19 cellular contexts compared by ENCODE assay signal in genomic region chr22:37926358-37926757, GRCh38. TPM values are rescaled to one million over a fixed set of nuclear protein-coding genes. Genes with fewer than 3 reads are reported as not detected.
DNase-seq lines count a peak whose midpoint lies in the region; ATAC-seq, FAIRE-seq and TF ChIP-seq lines count a peak whose summit lies in the region.
"Had no signal": no experiment of that assay in that cellular context is flagged by ENCODE, and none has a peak within 500 bp of the region (broad histone marks: within the 10 kb centered on the region; RNA-seq: fewer than 3 reads in every experiment).

No MANE protein-coding gene starts in this region.

- no TSS peak for BruUV-seq in GM12878 (replicated peaks; lab: Mats Ljungman, UMichigan)

- POLR2A ChIA-PET in GM12878 (lab: Charles Lee) = interaction anchor here (0.6 kb wide), 1 partner anchor 338 kb away, joined by 4 read pairs; no protein-coding TSS in a partner anchor

- no peak overlapping the region for H2AFZ ChIP-seq in GM12878 (ENCODE audit: control insufficient read depth, low read depth, low read length)
- H2AFZ ChIP-seq: GM23248 had no signal

- 0 out of 2 replicates have a peak, but pooled peaks cover 3% of the 10 kb centered on the region for H3K4me1 ChIP-seq in GM12878 (ENCODE audit: control insufficient read depth, insufficient read depth, low read length)
- peaks cover 0 to 48% (median 4%) of the 10 kb centered on the region in 3 donors for H3K4me1 ChIP-seq in gastroesophageal sphincter
- H3K4me1 ChIP-seq in rectal smooth muscle tissue (ENCODE audit: control insufficient read depth, insufficient read depth, low read length) = no peaks in the 10 kb centered on the region
- no peaks in the 10 kb centered on the region for H3K4me1 ChIP-seq in kidney (ENCODE audit: control insufficient read depth in 1 of 2, insufficient read depth in 1 of 2, low read depth in 1 of 2, low read length in 2 of 2)
- H3K4me1 ChIP-seq: A549, BE2C, Caco-2 had no signal

- H3K9me3 ChIP-seq in GM12878 (replicated peaks; ENCODE audit: control insufficient read depth, insufficient read depth, low read length) (no peaks in the 10 kb centered on the region), gastroesophageal sphincter (no peaks in the 10 kb centered on the region), kidney (ENCODE audit: control insufficient read depth in 1 of 2, low read length in 2 of 2) (no peaks in the 10 kb centered on the region)
- H3K9me3 ChIP-seq: A549, BE2C, Caco-2 had no signal

- DNase-seq in GM12878 (ENCODE audit: low read depth, low spot score) (no peak), NCI-H446 (lab: John Stamatoyannopoulos, UW) (no peak), kidney (no peak), hypothalamus (lab: John Stamatoyannopoulos, UW) (no peak)
- DNase-seq in T-helper 2 cell treated with Interferon-gamma antibody and Interleukin-4, amounts not matched to agents 5 μg/mL and 100 μg/mL, for 36 hours (ENCODE audit: low spot score) = no peak
- DNase-seq: BE2C; Caco-2; CD8-positive, alpha-beta memory T cell; DMS53; GF-D8; GM23248 had no signal

- H3K27me3 ChIP-seq in GM12878 (replicated peaks in 1 of 2; ENCODE audit: control insufficient read depth in 2 of 2, insufficient read depth in 2 of 2, low read length in 1 of 2) (no peaks in the 10 kb centered on the region), gastroesophageal sphincter (no peaks in the 10 kb centered on the region), rectal smooth muscle tissue (ENCODE audit: control insufficient read depth, insufficient read depth, low read length) (no peaks in the 10 kb centered on the region)
- H3K27me3 ChIP-seq: BE2C had no signal

- RAD21 ChIA-PET in GM12878 (lab: Charles Lee; ENCODE audit: unreplicated experiment) = no interaction called here

- WGBS in GM12878 (ENCODE audit: insufficient coverage, insufficient replicate concordance, low lambda C conversion rate, missing lambda C conversion rate) = 97% methylated on average over 7 of the region's 7 CpGs
- no CpG with 5 or more reads among the region's 7 CpGs for WGBS in gastroesophageal sphincter (ENCODE audit: low coverage in 1 of 2), 2 donors

- CTCF ChIA-PET in GM12878 (lab: Yijun Ruan, JAX) = interaction anchor here (0.6 kb wide), 2 partner anchors 48 to 738 kb away, joined by 3 read pairs; no protein-coding TSS in a partner anchor

- no peak overlapping the region for H3K4me3 Mint-ChIP-seq in T-helper 2 cell treated with Interferon-gamma antibody and Interleukin-4, amounts not matched to agents 5 μg/mL and 100 μg/mL, for 36 hours
- H3K4me3 Mint-ChIP-seq: CD8-positive, alpha-beta memory T cell had no signal

- peaks cover 15% of the 10 kb centered on the region for H3K36me3 Mint-ChIP-seq in T-helper 2 cell treated with Interferon-gamma antibody and Interleukin-4, amounts not matched to agents 5 μg/mL and 100 μg/mL, for 36 hours (ENCODE audit: low read depth)

- H3K9ac ChIP-seq in GM12878 (ENCODE audit: control insufficient read depth, insufficient read depth, low read length) (no peak overlapping the region), rectal smooth muscle tissue (ENCODE audit: low read length) (no peak overlapping the region), kidney (ENCODE audit: low read length in 2 of 2) (no peak overlapping the region)
- H3K9ac ChIP-seq: GM23248 had no signal

- H3K4me1 Mint-ChIP-seq in T-helper 2 cell treated with Interferon-gamma antibody and Interleukin-4, amounts not matched to agents 5 μg/mL and 100 μg/mL, for 36 hours (ENCODE audit: low read depth) = no peaks in the 10 kb centered on the region

- H3K36me3 ChIP-seq in GM12878 (ENCODE audit: control insufficient read depth in 2 of 2, insufficient read depth in 2 of 2, low read length in 1 of 2) = peaks cover 3 to 6% of the 10 kb centered on the region in 2 experiments; a peak in 3 of 4 replicates
- peaks cover 0 to 98% of the 10 kb centered on the region in 2 donors for H3K36me3 ChIP-seq in gastroesophageal sphincter
- H3K36me3 ChIP-seq in rectal smooth muscle tissue (ENCODE audit: control insufficient read depth, insufficient read depth, low read length) = peaks cover 47% of the 10 kb centered on the region
- peaks cover 8 to 9% of the 10 kb centered on the region in 2 donors for H3K36me3 ChIP-seq in kidney (ENCODE audit: control insufficient read depth in 1 of 2, insufficient read depth in 2 of 2, low read length in 2 of 2)

- no peak for ATAC-seq in GM12878
- no peak for ATAC-seq in gastroesophageal sphincter
- ATAC-seq: A549, HCT116, HepG2 had no signal

- no peaks in the 10 kb centered on the region for H3K27me3 Mint-ChIP-seq in T-helper 2 cell treated with Interferon-gamma antibody and Interleukin-4, amounts not matched to agents 5 μg/mL and 100 μg/mL, for 36 hours (ENCODE audit: low read depth)
- H3K27me3 Mint-ChIP-seq: CD8-positive, alpha-beta memory T cell had no signal

- H3K27ac Mint-ChIP-seq in T-helper 2 cell treated with Interferon-gamma antibody and Interleukin-4, amounts not matched to agents 5 μg/mL and 100 μg/mL, for 36 hours = no peak overlapping the region
- H3K27ac Mint-ChIP-seq: CD8-positive, alpha-beta memory T cell had no signal

- H4K20me1 ChIP-seq in GM12878 (ENCODE audit: control insufficient read depth, insufficient read depth) = no peaks in the 10 kb centered on the region

- SMC1A ChIA-PET in GM12878 (lab: Charles Lee; ENCODE audit: uncharacterized antibody, unreplicated experiment) = no interaction called here

- no peaks in the 10 kb centered on the region for H3K79me2 ChIP-seq in GM12878 (ENCODE audit: control insufficient read depth, insufficient read depth, low read length)

- intact Hi-C loops in GM12878 (cut with micrococcal nuclease; ENCODE audit: unreplicated experiment) = no loop called here
- intact Hi-C loops in kidney (cut with DNase I) = no loop called here

- H3K27ac ChIP-seq in GM12878 (ENCODE audit: control insufficient read depth, insufficient read depth) = no peak overlapping the region
- H3K27ac ChIP-seq in gastroesophageal sphincter = peak overlapping the region in 3 of 4 donors; percentile 51 to 78 (median 54)
- peak overlapping the region; percentile 24 for H3K27ac ChIP-seq in rectal smooth muscle tissue (ENCODE audit: low read depth, low read length)
- H3K27ac ChIP-seq in kidney (ENCODE audit: low read depth in 2 of 2, low read length in 2 of 2) = no peak overlapping the region
- H3K27ac ChIP-seq: A549, GM23248 had no signal

- H3K9me3 Mint-ChIP-seq in T-helper 2 cell treated with Interferon-gamma antibody and Interleukin-4, amounts not matched to agents 5 μg/mL and 100 μg/mL, for 36 hours = no peaks in the 10 kb centered on the region
- H3K9me3 Mint-ChIP-seq: CD8-positive, alpha-beta memory T cell had no signal

- FAIRE-seq in GM12878 (lab: Jason Lieb, UNC) (no peak), kidney (lab: Jason Lieb, UNC) (no peak)
- FAIRE-seq: A549, H54, HepG2, HTR-8/SVneo had no signal

- TF ChIP-seq EP300 in GM12878 (IDR thresholded peaks at IDR 0.05; ENCODE audit: borderline replicate concordance in 1 of 2, control insufficient read depth in 1 of 2, low read depth in 2 of 2, low read length in 2 of 2) = no peak
- no peak for TF ChIP-seq EP300 in gastroesophageal sphincter (IDR thresholded peaks at IDR 0.05)

- H3K4me3 ChIP-seq in GM12878 = no peak overlapping the region
- H3K4me3 ChIP-seq in gastroesophageal sphincter = no peak overlapping the region
- H3K4me3 ChIP-seq in rectal smooth muscle tissue (ENCODE audit: low read length) = no peak overlapping the region
- H3K4me3 ChIP-seq in kidney (ENCODE audit: low read length in 2 of 2) = no peak overlapping the region
- H3K4me3 ChIP-seq: A549, GM23248 had no signal

- no peak overlapping the region for H3K4me2 ChIP-seq in GM12878 (ENCODE audit: control insufficient read depth, insufficient read depth)
- H3K4me2 ChIP-seq: A549 had no signal

- in situ Hi-C loops in GM12878 (cut with MboI) = no loop called here

- TF ChIP-seq POLR2A in GM12878 (IDR thresholded peaks at IDR 0.05; ENCODE audit: low read depth, low read length) = no peak
- no peak for TF ChIP-seq POLR2A in gastroesophageal sphincter (IDR thresholded peaks at IDR 0.05)

- TF ChIP-seq CTCF in GM12878 (IDR thresholded peaks at IDR 0.05 in 2 of 3, conservative IDR thresholded peaks at IDR 0.05 in 1 of 3; ENCODE audit: control insufficient read depth in 2 of 3, extremely low read depth in 1 of 3, insufficient read depth in 1 of 3, low read depth in 3 of 3, low read length in 3 of 3) (no peak), gastroesophageal sphincter (IDR thresholded peaks at IDR 0.05) (no peak), kidney (IDR thresholded peaks at IDR 0.05; ENCODE audit: borderline replicate concordance, extremely low read depth, insufficient read depth) (no peak)

- TF ChIP-seq RAD21 in GM12878 (IDR thresholded peaks at IDR 0.05; ENCODE audit: insufficient read depth, low read depth, low read length) = no peak

RNA-seq across cellular contexts. Expression of gene MICALL1, which starts 20.3 kb away (rescaled TPM):
- 17.2 and 20.1 TPM in 2 replicates for total RNA-seq in GM12878 (2013; cell fraction: nucleolus; rRNA removed)
- total RNA-seq in GM12878 (2014; rRNA removed) (11.6 and 15.0 TPM in 2 replicates), GM12878 (2014; rRNA removed; fragmentation: Illumina TruSeq; extraction: Trizol) (8.6 and 8.8 TPM in 2 replicates), GM12878 (2021) (26.0 and 30.7 TPM in 2 replicates), gastroesophageal sphincter (100 to 1,000 TPM in 1 of 4 donors, 10 to 100 TPM in 3; 46.9 to 132 (median 48.1) TPM), kidney (30.9 TPM)
- polyA plus RNA-seq in GM12878 (2011; ENCODE audit: low read depth) = 4.6 TPM
- polyA plus RNA-seq in GM12878 (2011; rRNA removed) (3.4 and 6.3 TPM in 2 replicates), GM12878 (2014; fragmentation: Illumina TruSeq; extraction: Trizol) (7.7 and 12.5 TPM in 2 replicates), GM12878 (2014; fragmentation: Nextera tagmentation; extraction: Ambion mirVana) (1 to 10 TPM in 1 of 2 experiments, under 1 TPM in 1; 0.72 to 2.0 TPM), GM12878 (2014; rRNA removed) (12.2 and 15.8 TPM in 2 replicates), GM12878 (2016; fragmentation: Nextera tagmentation; extraction: Ambion mirVana) (1 to 10 TPM; 2.5 to 6.9 TPM), kidney (ENCODE audit: insufficient read depth, low read depth, low replicate concordance) (9.6 TPM)
- polyA plus RNA-seq in GM12878 (2011; cell fraction: cytosol; rRNA removed) = 9.6 and 12.2 TPM in 2 replicates
- 12.7 and 20.2 TPM in 2 replicates for polyA plus RNA-seq in GM12878 (2011; cell fraction: nucleus; rRNA removed)
- 6.8 and 9.8 TPM in 2 replicates for polyA plus RNA-seq in GM12878 (2012)
- 8.4 and 21.8 TPM in 2 replicates for polyA minus RNA-seq in GM12878 (2011; rRNA and poly(A)+ RNA removed)
- 11.4 and 12.1 TPM in 2 replicates for polyA minus RNA-seq in GM12878 (2011; cell fraction: cytosol; rRNA and poly(A)+ RNA removed)
- polyA minus RNA-seq in GM12878 (2011; cell fraction: nucleus; rRNA and poly(A)+ RNA removed) = 5.7 and 12.5 TPM in 2 replicates

RNA-seq across cellular contexts. Expression of gene C22orf23, which starts 27.0 kb away (rescaled TPM):
- total RNA-seq in GM12878 (2013; cell fraction: nucleolus; rRNA removed) = not detected in 2 replicates
- total RNA-seq in GM12878 (2014; rRNA removed) (0.11 TPM in 1 of 2 replicates, not detected in the other), GM12878 (2014; rRNA removed; fragmentation: Illumina TruSeq; extraction: Trizol) (0.14 TPM in 1 of 2 replicates, not detected in the other), GM12878 (2021) (not detected in 2 replicates), gastroesophageal sphincter (under 1 TPM in 2 of 4 donors, not detected in 2; 0.31 to 0.40 TPM), kidney (0.57 TPM)
- polyA plus RNA-seq in GM12878 (2011; ENCODE audit: low read depth) = not detected
- polyA plus RNA-seq in GM12878 (2011; rRNA removed) (0.10 and 0.17 TPM in 2 replicates), GM12878 (2014; fragmentation: Illumina TruSeq; extraction: Trizol) (0.04 TPM in 1 of 2 replicates, not detected in the other), GM12878 (2014; fragmentation: Nextera tagmentation; extraction: Ambion mirVana) (not detected), GM12878 (2014; rRNA removed) (0.11 TPM in 1 of 2 replicates, not detected in the other), GM12878 (2016; fragmentation: Nextera tagmentation; extraction: Ambion mirVana) (under 1 TPM; 0.11 to 0.38 TPM), kidney (ENCODE audit: insufficient read depth, low read depth, low replicate concordance) (1.0 TPM)
- polyA plus RNA-seq in GM12878 (2011; cell fraction: cytosol; rRNA removed) = 0.06 and 0.10 TPM in 2 replicates
- 0.07 and 0.21 TPM in 2 replicates for polyA plus RNA-seq in GM12878 (2011; cell fraction: nucleus; rRNA removed)
- polyA plus RNA-seq in GM12878 (2012) = 0.18 and 0.24 TPM in 2 replicates
- polyA minus RNA-seq in GM12878 (2011; rRNA and poly(A)+ RNA removed) = not detected in 2 replicates
- polyA minus RNA-seq in GM12878 (2011; cell fraction: cytosol; rRNA and poly(A)+ RNA removed) = not detected in 2 replicates
- 0.24 TPM in 1 of 2 replicates, not detected in the other for polyA minus RNA-seq in GM12878 (2011; cell fraction: nucleus; rRNA and poly(A)+ RNA removed)
- total RNA-seq: Caco-2 had no signal
- polyA plus RNA-seq: CD8-positive, alpha-beta memory T cell had no signal

RNA-seq across cellular contexts. Expression of gene POLR2F, which starts 27.1 kb away (rescaled TPM):
- total RNA-seq in GM12878 (2013; cell fraction: nucleolus; rRNA removed) = 33.4 and 34.0 TPM in 2 replicates
- total RNA-seq in GM12878 (2014; rRNA removed) (71.9 and 93.2 TPM in 2 replicates), GM12878 (2014; rRNA removed; fragmentation: Illumina TruSeq; extraction: Trizol) (70.3 and 78.3 TPM in 2 replicates), GM12878 (2021) (86.8 and 86.9 TPM in 2 replicates), gastroesophageal sphincter (10 to 100 TPM; 41.4 to 79.5 (median 72.0) TPM), kidney (57.9 TPM)
- 24.3 TPM for polyA plus RNA-seq in GM12878 (2011; ENCODE audit: low read depth)
- polyA plus RNA-seq in GM12878 (2011; rRNA removed) (67.4 and 90.7 TPM in 2 replicates), GM12878 (2014; fragmentation: Illumina TruSeq; extraction: Trizol) (23.2 and 86.8 TPM in 2 replicates), GM12878 (2014; fragmentation: Nextera tagmentation; extraction: Ambion mirVana) (100 to 1,000 TPM; 109 to 133 TPM), GM12878 (2014; rRNA removed) (165 and 203 TPM in 2 replicates), GM12878 (2016; fragmentation: Nextera tagmentation; extraction: Ambion mirVana) (100 to 1,000 TPM; 209 to 218 TPM), kidney (ENCODE audit: insufficient read depth, low read depth, low replicate concordance) (121 TPM)
- polyA plus RNA-seq in GM12878 (2011; cell fraction: cytosol; rRNA removed) = 96.3 and 137 TPM in 2 replicates
- 54.2 and 86.7 TPM in 2 replicates for polyA plus RNA-seq in GM12878 (2011; cell fraction: nucleus; rRNA removed)
- 57.8 and 79.2 TPM in 2 replicates for polyA plus RNA-seq in GM12878 (2012)
- 12.5 and 12.9 TPM in 2 replicates for polyA minus RNA-seq in GM12878 (2011; rRNA and poly(A)+ RNA removed)
- polyA minus RNA-seq in GM12878 (2011; cell fraction: cytosol; rRNA and poly(A)+ RNA removed) = 12.1 and 14.2 TPM in 2 replicates
- 4.1 and 10.6 TPM in 2 replicates for polyA minus RNA-seq in GM12878 (2011; cell fraction: nucleus; rRNA and poly(A)+ RNA removed)

RNA-seq across cellular contexts. Expression of gene SOX10, which starts 58.0 kb away (rescaled TPM):
- total RNA-seq in GM12878 (2013; cell fraction: nucleolus; rRNA removed) = not detected in 2 replicates
- total RNA-seq in GM12878 (2014; rRNA removed) = not detected in 2 replicates
- not detected in 2 replicates for total RNA-seq in GM12878 (2014; rRNA removed; fragmentation: Illumina TruSeq; extraction: Trizol)
- total RNA-seq in GM12878 (2021) = not detected in 2 replicates
- not detected for polyA plus RNA-seq in GM12878 (2011; ENCODE audit: low read depth)
- not detected in 2 replicates for polyA plus RNA-seq in GM12878 (2011; rRNA removed)
- not detected in 2 replicates for polyA plus RNA-seq in GM12878 (2011; cell fraction: cytosol; rRNA removed)
- polyA plus RNA-seq in GM12878 (2011; cell fraction: nucleus; rRNA removed) = not detected in 2 replicates
- polyA plus RNA-seq in GM12878 (2012) = 0.11 TPM in 1 of 2 replicates, not detected in the other
- not detected in 2 replicates for polyA plus RNA-seq in GM12878 (2014; fragmentation: Illumina TruSeq; extraction: Trizol)
- polyA plus RNA-seq in GM12878 (2014; fragmentation: Nextera tagmentation; extraction: Ambion mirVana) = not detected
- polyA plus RNA-seq in GM12878 (2014; rRNA removed) = not detected in 2 replicates
- polyA plus RNA-seq in GM12878 (2016; fragmentation: Nextera tagmentation; extraction: Ambion mirVana) = under 1 TPM in 1 of 2 experiments, not detected in 1; 0.05 TPM
- not detected in 2 replicates for polyA minus RNA-seq in GM12878 (2011; rRNA and poly(A)+ RNA removed)
- polyA minus RNA-seq in GM12878 (2011; cell fraction: cytosol; rRNA and poly(A)+ RNA removed) = not detected in 2 replicates
- polyA minus RNA-seq in GM12878 (2011; cell fraction: nucleus; rRNA and poly(A)+ RNA removed) = not detected in 2 replicates
- 10 to 100 TPM in 1 of 4 donors, 1 to 10 TPM in 3; 6.9 to 16.0 (median 9.2) TPM for total RNA-seq in gastroesophageal sphincter
- total RNA-seq in kidney = 1.5 TPM
- polyA plus RNA-seq in kidney (ENCODE audit: insufficient read depth, low read depth, low replicate concordance) = 0.22 TPM
- total RNA-seq: Caco-2; CD8-positive, alpha-beta memory T cell; GM23248; HepG2 had no signal
- polyA plus RNA-seq: A549; AG04450; CD8-positive, alpha-beta memory T cell; GM23248; HepG2 had no signal

Comparison
In these comparisons a context has a peak if more than half of its experiments do, and no peak if none do; other contexts are left out.
1. H3K27ac ChIP-seq: peak in gastroesophageal sphincter (3 of 4) and rectal smooth muscle tissue (single experiment); none in GM12878 (single experiment) and kidney (0 of 2).